8 cellular contexts compared by ENCODE assay signal in the genomic region with DNA sequence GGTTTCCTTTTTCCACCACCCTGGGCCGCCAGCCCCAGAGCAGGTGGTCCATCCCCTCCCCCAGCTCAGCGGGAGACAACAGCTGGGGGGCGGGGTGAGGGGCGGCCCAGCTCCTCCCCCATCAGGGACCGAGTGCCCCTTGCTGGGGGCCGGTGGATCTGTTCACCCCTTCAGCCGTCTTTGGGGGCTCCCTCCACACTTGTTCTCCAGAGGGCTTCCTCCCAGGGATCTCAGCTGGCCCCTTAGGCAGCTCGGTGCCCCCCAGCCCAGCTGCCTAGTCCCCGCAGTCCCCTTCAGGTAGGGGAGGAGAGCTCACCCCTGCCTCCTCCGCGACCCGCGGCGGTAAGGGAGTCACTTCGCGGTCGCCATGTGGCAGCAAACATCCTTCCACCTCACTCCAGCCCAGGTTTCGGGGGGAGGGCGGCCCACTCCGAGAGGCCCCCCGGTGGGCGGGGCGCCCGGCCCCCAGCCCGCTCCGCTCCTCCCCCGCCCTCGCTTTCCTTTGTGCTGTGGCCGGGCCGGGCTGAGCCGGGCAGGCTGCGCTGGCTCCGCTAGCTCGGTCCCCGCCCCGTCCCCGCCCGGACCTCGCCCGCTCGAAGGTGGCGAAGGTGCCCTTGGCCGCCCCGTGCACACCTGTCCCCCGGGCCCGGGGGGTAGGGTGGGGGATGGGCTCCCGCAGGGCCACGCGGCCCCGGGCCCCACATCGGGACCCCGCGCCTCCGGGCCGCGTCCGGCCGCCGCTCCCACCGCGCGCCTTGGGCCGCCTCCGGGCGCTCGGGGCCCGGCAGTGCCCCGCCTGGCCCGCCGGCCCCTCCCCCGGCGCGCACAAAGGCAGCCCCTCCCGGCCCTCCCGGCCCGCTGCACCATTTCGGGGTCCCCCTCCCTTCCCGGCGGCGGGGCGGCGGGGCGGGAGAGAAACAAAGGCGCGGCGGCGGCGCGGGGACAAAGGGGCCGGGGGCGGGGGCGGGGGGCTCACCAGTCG. TPM values are rescaled to one million over a fixed set of nuclear protein-coding genes. Genes with fewer than 3 reads are reported as not detected.
A peak's percentile ranks its signal among the peaks of the same experiment; 100 is the strongest.
DNase-seq lines count a peak whose midpoint lies in the region; ATAC-seq and TF ChIP-seq lines count a peak whose summit lies in the region.

No MANE protein-coding gene starts in this region.

- H3K9me3 ChIP-seq in CD4-positive, CD25-positive, alpha-beta regulatory T cell (ENCODE audit: control insufficient read depth in 2 of 2, low read length in 2 of 2): no peaks in the 10 kb centered on the region
- H3K9me3 ChIP-seq in sigmoid colon: no peaks in the 10 kb centered on the region

- TF ChIP-seq POLR2A in sigmoid colon (IDR thresholded peaks at IDR 0.05): no peak

- H3K27ac Mint-ChIP-seq in CD4-positive, CD25-positive, alpha-beta regulatory T cell: no peak overlapping the region

- TF ChIP-seq EP300 in sigmoid colon (IDR thresholded peaks at IDR 0.05): no peak

- intact Hi-C loops in left cardiac atrium (cut with DNase I): no loop called here
- intact Hi-C loops in sigmoid colon (cut with DNase I): loop anchor here (2.0 kb wide), 1 partner anchor 16 kb away; no protein-coding TSS in a partner anchor

- H3K27me3 ChIP-seq in CD4-positive, CD25-positive, alpha-beta regulatory T cell (ENCODE audit: control insufficient read depth, insufficient read depth, low read length): peaks cover 6% of the 10 kb centered on the region
- no peaks in the 10 kb centered on the region for H3K27me3 ChIP-seq in sigmoid colon

- no peaks in the 10 kb centered on the region for H3K9me3 Mint-ChIP-seq in CD4-positive, CD25-positive, alpha-beta regulatory T cell

- H3K4me1 Mint-ChIP-seq in CD4-positive, CD25-positive, alpha-beta regulatory T cell: peaks cover 0 to 30% (median 5%) of the 10 kb centered on the region in 4 donors

- H3K36me3 Mint-ChIP-seq in CD4-positive, CD25-positive, alpha-beta regulatory T cell: no peaks in the 10 kb centered on the region

- peaks cover 10% of the 10 kb centered on the region for H3K4me1 ChIP-seq in CD4-positive, CD25-positive, alpha-beta regulatory T cell (ENCODE audit: control insufficient read depth, insufficient read depth, low read length, poor library complexity, severe bottlenecking)
- peaks cover 0 to 88% (median 83%) of the 10 kb centered on the region in 4 donors for H3K4me1 ChIP-seq in sigmoid colon

- H3K27me3 Mint-ChIP-seq in CD4-positive, CD25-positive, alpha-beta regulatory T cell: peaks cover 26% of the 10 kb centered on the region

- H3K4me3 Mint-ChIP-seq in CD4-positive, CD25-positive, alpha-beta regulatory T cell: peak overlapping the region in 3 of 4 donors; percentile 25 to 76 (median 69)

- H3K27ac ChIP-seq in CD4-positive, CD25-positive, alpha-beta regulatory T cell (ENCODE audit: insufficient read depth, low read length, poor library complexity, severe bottlenecking): no peak overlapping the region
- peak overlapping the region; percentile 95 to 99 (median 96) for H3K27ac ChIP-seq in sigmoid colon

- H3K4me3 ChIP-seq in CD4-positive, CD25-positive, alpha-beta regulatory T cell (ENCODE audit: low read depth, low read length): no peak overlapping the region
- peak overlapping the region; percentile 67 to 92 (median 80) for H3K4me3 ChIP-seq in sigmoid colon

- no peak for TF ChIP-seq CTCF in GM20000 (IDR thresholded peaks at IDR 0.05; ENCODE audit: extremely low read depth, missing control alignments)
- no peak for TF ChIP-seq CTCF in sigmoid colon (IDR thresholded peaks at IDR 0.05)

- no peaks in the 10 kb centered on the region for H3K36me3 ChIP-seq in CD4-positive, CD25-positive, alpha-beta regulatory T cell (ENCODE audit: control insufficient read depth, insufficient read depth, low read length)
- peaks cover 0 to 12% (median 3%) of the 10 kb centered on the region in 4 donors for H3K36me3 ChIP-seq in sigmoid colon

- ATAC-seq in CD4-positive, CD25-positive, alpha-beta regulatory T cell (ENCODE audit: low read depth in 2 of 2): peak in 1 of 2 donors; percentile 38
- peak; percentile 6 to 43 for ATAC-seq in left cardiac atrium
- ATAC-seq in HG02885 (IDR thresholded peaks at IDR 0.05; ENCODE audit: poor library complexity, unreplicated experiment): no peak
- ATAC-seq in GM21526 (IDR thresholded peaks at IDR 0.05; ENCODE audit: low FRiP score, unreplicated experiment): no peak

- WGBS in sigmoid colon, 2 donors: 1 to 2% methylated on average over 93 of the region's 93 CpGs

- peak; percentile 29 to 39 (median 33) for DNase-seq in CD4-positive, CD25-positive, alpha-beta regulatory T cell
- DNase-seq in GM20000 (ENCODE audit: low spot score) (peak; percentile 94), NCI-H226 (peak; percentile 34), left cardiac atrium (no peak), sigmoid colon (peak; percentile 73)
- peak; percentile 27 for DNase-seq in activated effector memory CD4-positive, alpha-beta T cell treated with Interleukin-2 at 50 U/mL for 16 hours

RNA-seq across cellular contexts. Expression of a gene that starts 0.7 kb away (rescaled TPM):
- total RNA-seq in CD4-positive, CD25-positive, alpha-beta regulatory T cell: 2.3 TPM
- under 1 TPM in 1 of 4 donors, not detected in 3; 0.13 TPM for polyA plus RNA-seq in CD4-positive, CD25-positive, alpha-beta regulatory T cell
- total RNA-seq in left cardiac atrium (10 to 100 TPM; 30.2 to 55.1 TPM), sigmoid colon (10 to 100 TPM; 54.8 to 100.0 (median 82.3) TPM)
- polyA plus RNA-seq in sigmoid colon: 10 to 100 TPM in 2 of 3 donors, 1 to 10 TPM in 1; 6.0 to 22.2 (median 16.9) TPM

RNA-seq across cellular contexts. Expression of a gene that starts 24.7 kb away (rescaled TPM):
- 7.8 TPM for total RNA-seq in CD4-positive, CD25-positive, alpha-beta regulatory T cell
- 1 to 10 TPM; 1.6 to 2.7 (median 2.5) TPM for polyA plus RNA-seq in CD4-positive, CD25-positive, alpha-beta regulatory T cell
- total RNA-seq in left cardiac atrium (10 to 100 TPM; 50.5 to 94.5 TPM), sigmoid colon (100 to 1,000 TPM; 274 to 923 (median 482) TPM)
- polyA plus RNA-seq in sigmoid colon: 10 to 100 TPM in 2 of 3 donors, 1 to 10 TPM in 1; 7.2 to 58.5 (median 14.4) TPM

RNA-seq across cellular contexts. Expression of a gene that starts 26.1 kb away (rescaled TPM):
- total RNA-seq in CD4-positive, CD25-positive, alpha-beta regulatory T cell: 21.8 TPM
- 10 to 100 TPM; 10.2 to 17.0 (median 11.7) TPM for polyA plus RNA-seq in CD4-positive, CD25-positive, alpha-beta regulatory T cell
- total RNA-seq in left cardiac atrium: 1 to 10 TPM in 1 of 2 donors, under 1 TPM in 1; 0.59 to 1.6 TPM
- total RNA-seq in sigmoid colon: 1 to 10 TPM in 3 of 4 donors, under 1 TPM in 1; 0.82 to 2.5 (median 1.7) TPM
- 1 to 10 TPM in 1 of 3 donors, not detected in 2; 3.7 TPM for polyA plus RNA-seq in sigmoid colon

RNA-seq across cellular contexts. Expression of a gene that starts 36.9 kb away (rescaled TPM):
- total RNA-seq in CD4-positive, CD25-positive, alpha-beta regulatory T cell: 1.5 TPM
- polyA plus RNA-seq in CD4-positive, CD25-positive, alpha-beta regulatory T cell: under 1 TPM in 2 of 4 donors, not detected in 2; 0.13 to 0.17 TPM
- total RNA-seq in left cardiac atrium (1 to 10 TPM; 5.3 to 9.0 TPM), sigmoid colon (1 to 10 TPM; 4.6 to 8.0 (median 6.5) TPM)
- 10 to 100 TPM in 1 of 3 donors, 1 to 10 TPM in 2; 3.0 to 20.2 (median 7.2) TPM for polyA plus RNA-seq in sigmoid colon

RNA-seq across cellular contexts. Expression of a gene that starts 44.0 kb away (rescaled TPM):
- total RNA-seq in CD4-positive, CD25-positive, alpha-beta regulatory T cell: 73.2 TPM
- 10 to 100 TPM; 41.8 to 48.9 (median 46.0) TPM for polyA plus RNA-seq in CD4-positive, CD25-positive, alpha-beta regulatory T cell
- total RNA-seq in left cardiac atrium (10 to 100 TPM; 33.1 to 53.5 TPM), sigmoid colon (10 to 100 TPM; 47.8 to 55.1 (median 51.6) TPM)
- polyA plus RNA-seq in sigmoid colon: 10 to 100 TPM; 69.7 to 78.4 (median 72.6) TPM

Comparison
In these comparisons a context has a peak if more than half of its experiments do, and no peak if none do; other contexts are left out.
1. ATAC-seq: peak in left cardiac atrium (2 of 2); none in HG02885 (single experiment) and GM21526 (single experiment).